11 cellular contexts compared by ENCODE assay signal in genomic region chr1:160540859-160541233, GRCh38. TPM values are rescaled to one million over a fixed set of nuclear protein-coding genes. Genes with fewer than 3 reads are reported as not detected.
DNase-seq lines count a peak whose midpoint lies in the region; ATAC-seq, FAIRE-seq and TF ChIP-seq lines count a peak whose summit lies in the region.
"Had no signal": no experiment of that assay in that cellular context is flagged by ENCODE, and none has a peak within 500 bp of the region (broad histone marks: within the 10 kb centered on the region; RNA-seq: fewer than 3 reads in every experiment).

No MANE protein-coding gene starts in this region.

- no peak for TF ChIP-seq RAD21 in SK-N-SH (IDR thresholded peaks at IDR 0.05; ENCODE audit: low read length)

- TF ChIP-seq CTCF in DOHH2 (IDR thresholded peaks at IDR 0.05; ENCODE audit: low read depth, low read length, poor library complexity, severe bottlenecking) (no peak), Loucy (conservative IDR thresholded peaks at IDR 0.05; ENCODE audit: low read length) (no peak), colonic mucosa (IDR thresholded peaks at IDR 0.05) (no peak), pancreas (IDR thresholded peaks at IDR 0.05) (no peak), lower leg skin (IDR thresholded peaks at IDR 0.05) (no peak), SK-N-SH (IDR thresholded peaks at IDR 0.05) (no peak)

- POLR2A ChIA-PET in SK-N-SH (lab: Yijun Ruan, JAX), result no interaction called here

- DNase-seq in colonic mucosa, result no peak
- DNase-seq in pancreas, result no peak
- DNase-seq in HT-29 (ENCODE audit: low spot score), result no peak
- DNase-seq in lower leg skin (ENCODE audit: low spot score in 2 of 2), result no peak
- no peak for DNase-seq in SK-N-SH
- DNase-seq: nucleus accumbens, PC-9 had no signal

- H3K36me3 ChIP-seq in DOHH2 (ENCODE audit: control insufficient read depth, low read length), result no peaks in the 10 kb centered on the region
- H3K36me3 ChIP-seq in Loucy (ENCODE audit: insufficient read depth, low read length), result no peaks in the 10 kb centered on the region
- H3K36me3 ChIP-seq in colonic mucosa, result no peaks in the 10 kb centered on the region
- H3K36me3 ChIP-seq in pancreas, result no peaks in the 10 kb centered on the region
- no peaks in the 10 kb centered on the region for H3K36me3 ChIP-seq in SK-N-SH (replicated peaks in 1 of 2; ENCODE audit: control insufficient read depth in 1 of 2, insufficient read depth in 2 of 2, low read length in 1 of 2)

- H4K20me1 ChIP-seq in DOHH2 (ENCODE audit: control insufficient read depth, insufficient read depth, low read depth, low read length) (no peaks in the 10 kb centered on the region), Loucy (ENCODE audit: insufficient read depth, low read length, poor library complexity, severe bottlenecking) (no peaks in the 10 kb centered on the region), SK-N-SH (ENCODE audit: insufficient read depth) (no peaks in the 10 kb centered on the region)

- H3K9me2 ChIP-seq in DOHH2 (replicated peaks; ENCODE audit: control insufficient read depth, low read length), result no peaks in the 10 kb centered on the region
- no peaks in the 10 kb centered on the region for H3K9me2 ChIP-seq in Loucy (replicated peaks; ENCODE audit: low read depth, low read length)
- H3K9me2 ChIP-seq in SK-N-SH, result no peaks in the 10 kb centered on the region

- ATAC-seq in pancreas, result no peak

- H3K27ac ChIP-seq in DOHH2 (ENCODE audit: low read depth, low read length) (peak overlapping the region; percentile 60), colonic mucosa (peak overlapping the region; percentile 89), pancreas (peak overlapping the region; percentile 29 to 84 (median 63)), SK-N-SH (ENCODE audit: low read depth in 2 of 2, low read length in 1 of 2) (no peak overlapping the region)
- H3K27ac ChIP-seq: coronary artery, PC-9 had no signal

- H3K79me2 ChIP-seq in DOHH2 (ENCODE audit: control insufficient read depth, low read length) (no peaks in the 10 kb centered on the region), Loucy (ENCODE audit: insufficient read depth, low read length) (no peaks in the 10 kb centered on the region), SK-N-SH (ENCODE audit: insufficient read depth) (no peaks in the 10 kb centered on the region)

- H3K4me2 ChIP-seq in DOHH2 (ENCODE audit: low read length) (peak overlapping the region; percentile 58), Loucy (ENCODE audit: low read depth, low read length, poor library complexity, severe bottlenecking) (peak overlapping the region; percentile 73), SK-N-SH (no peak overlapping the region)
- H3K4me2 ChIP-seq: PC-9 had no signal

- no peak for TF ChIP-seq EP300 in SK-N-SH (IDR thresholded peaks at IDR 0.05; ENCODE audit: borderline replicate concordance in 1 of 2, low read depth in 1 of 2, low read length in 1 of 2)

- H3F3A ChIP-seq in DOHH2 (ENCODE audit: control insufficient read depth, insufficient read depth), result peaks cover 3% of the 10 kb centered on the region; the same call in 1 of the 2 replicates
- peaks cover 26% of the 10 kb centered on the region for H3F3A ChIP-seq in Loucy (ENCODE audit: low read depth)
- no peaks in the 10 kb centered on the region for H3F3A ChIP-seq in SK-N-SH (replicated peaks; ENCODE audit: insufficient read depth)

- FAIRE-seq in pancreas (lab: Jason Lieb, UNC), result no peak

- TF ChIP-seq POLR2A in lower leg skin (IDR thresholded peaks at IDR 0.05), result no peak

- intact Hi-C loops in colonic mucosa (cut with DNase I), result loop anchor here (10.0 kb wide), 1 partner anchor 64 kb away; no protein-coding TSS in a partner anchor
- intact Hi-C loops in pancreas (cut with DNase I), result no loop called here
- intact Hi-C loops in lower leg skin (cut with DNase I; ENCODE audit: low total_unique reads), result no loop called here

- H3K9me3 ChIP-seq in DOHH2 (ENCODE audit: control insufficient read depth, insufficient read depth, low read length), result peaks cover 7% of the 10 kb centered on the region; the same call in 1 of the 2 replicates
- peaks cover 1% of the 10 kb centered on the region; the same call in 1 of the 2 replicates for H3K9me3 ChIP-seq in Loucy (ENCODE audit: insufficient read depth, low read depth, low read length)
- no peaks in the 10 kb centered on the region for H3K9me3 ChIP-seq in colonic mucosa
- no peaks in the 10 kb centered on the region for H3K9me3 ChIP-seq in pancreas
- H3K9me3 ChIP-seq in SK-N-SH, result no peaks in the 10 kb centered on the region

- CTCF ChIA-PET in SK-N-SH (lab: Yijun Ruan, JAX), result no interaction called here

- H2AFZ ChIP-seq in Loucy (ENCODE audit: low read length) (no peak overlapping the region), SK-N-SH (ENCODE audit: low read depth) (no peak overlapping the region)
- H2AFZ ChIP-seq: PC-9 had no signal

- H3K4me3 ChIP-seq in DOHH2 (ENCODE audit: low read length), result peak overlapping the region; percentile 40
- peak overlapping the region; percentile 49 for H3K4me3 ChIP-seq in Loucy (ENCODE audit: low read length, poor library complexity, severe bottlenecking)
- H3K4me3 ChIP-seq in colonic mucosa, result no peak overlapping the region
- H3K4me3 ChIP-seq in pancreas, result no peak overlapping the region
- no peak overlapping the region for H3K4me3 ChIP-seq in lower leg skin (ENCODE audit: low read depth, poor library complexity, severe bottlenecking)
- no peak overlapping the region for H3K4me3 ChIP-seq in SK-N-SH (ENCODE audit: low read depth in 2 of 2, low read length in 1 of 2)
- H3K4me3 ChIP-seq: coronary artery, PC-9 had no signal

- H3K9ac ChIP-seq in Loucy (ENCODE audit: low read depth, low read length, poor library complexity, severe bottlenecking) (peak overlapping the region; percentile 68), colonic mucosa (ENCODE audit: low read depth in 2 of 2, low read length in 2 of 2) (peak overlapping the region in 1 of 2 donors; percentile 66), SK-N-SH (no peak overlapping the region)

- peaks cover 63% of the 10 kb centered on the region for H3K4me1 ChIP-seq in DOHH2 (ENCODE audit: control insufficient read depth, low read length)
- peaks cover 56% of the 10 kb centered on the region for H3K4me1 ChIP-seq in Loucy (ENCODE audit: insufficient read depth, low read length, poor library complexity, severe bottlenecking)
- H3K4me1 ChIP-seq in colonic mucosa, result no peaks in the 10 kb centered on the region
- H3K4me1 ChIP-seq in pancreas, result peaks cover 46 to 60% (median 55%) of the 10 kb centered on the region in 3 donors
- H3K4me1 ChIP-seq in SK-N-SH (ENCODE audit: control insufficient read depth in 1 of 2, insufficient read depth in 2 of 2, low read depth in 1 of 2, low read length in 1 of 2), result no peaks in the 10 kb centered on the region

- H3K27me3 ChIP-seq in DOHH2 (ENCODE audit: control insufficient read depth, low read length) (no peaks in the 10 kb centered on the region), Loucy (ENCODE audit: insufficient read depth, low read length, poor library complexity, severe bottlenecking) (no peaks in the 10 kb centered on the region), colonic mucosa (no peaks in the 10 kb centered on the region), pancreas (no peaks in the 10 kb centered on the region), SK-N-SH (ENCODE audit: insufficient read depth) (no peaks in the 10 kb centered on the region)

TF ChIP-seq in SK-N-SH, 30 proteins besides CTCF, POLR2A, EP300 and RAD21 (continues in another document):
- TF ChIP-seq, protein P1, sequence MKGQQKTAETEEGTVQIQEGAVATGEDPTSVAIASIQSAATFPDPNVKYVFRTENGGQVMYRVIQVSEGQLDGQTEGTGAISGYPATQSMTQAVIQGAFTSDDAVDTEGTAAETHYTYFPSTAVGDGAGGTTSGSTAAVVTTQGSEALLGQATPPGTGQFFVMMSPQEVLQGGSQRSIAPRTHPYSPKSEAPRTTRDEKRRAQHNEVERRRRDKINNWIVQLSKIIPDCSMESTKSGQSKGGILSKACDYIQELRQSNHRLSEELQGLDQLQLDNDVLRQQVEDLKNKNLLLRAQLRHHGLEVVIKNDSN (IDR thresholded peaks at IDR 0.05; ENCODE audit: borderline replicate concordance, low read depth), result no peak
- TF ChIP-seq ELF1 (IDR thresholded peaks at IDR 0.05) (no peak), TEAD4 (IDR thresholded peaks at IDR 0.05; ENCODE audit: borderline replicate concordance, insufficient read depth) (no peak), IRF3 (IDR thresholded peaks at IDR 0.05; ENCODE audit: low read depth, low read length) (no peak), FOXJ3 (CRISPR knock-in tag; IDR thresholded peaks at IDR 0.05) (no peak), TAF1 (IDR thresholded peaks at IDR 0.05; ENCODE audit: borderline replicate concordance, low read depth, low read length) (no peak), TCF12 (IDR thresholded peaks at IDR 0.05) (no peak), FOSL2 (IDR thresholded peaks at IDR 0.05; ENCODE audit: borderline replicate concordance, low read depth) (no peak), RXRA (IDR thresholded peaks at IDR 0.05; ENCODE audit: borderline replicate concordance, low read depth) (no peak), SIN3A (IDR thresholded peaks at IDR 0.05; ENCODE audit: borderline replicate concordance, low read depth, low read length) (no peak), RFX5 (IDR thresholded peaks at IDR 0.05; ENCODE audit: low read length) (no peak)

RNA-seq across cellular contexts. Expression of gene SLAMF6, which starts 17.8 kb away (rescaled TPM):
- 1 to 10 TPM; 1.1 to 1.4 TPM for total RNA-seq in colonic mucosa
- total RNA-seq in pancreas, result under 1 TPM; 0.04 to 0.81 (median 0.26) TPM
- under 1 TPM; 0.07 to 0.11 TPM for polyA plus RNA-seq in pancreas
- not detected in 2 replicates for total RNA-seq in HT-29 (2014; rRNA removed; shearing (Covaris generic))
- total RNA-seq in lower leg skin, result 1 to 10 TPM in 2 of 4 donors, under 1 TPM in 2; 0.23 to 2.7 (median 1.1) TPM
- not detected in 2 replicates for polyA plus RNA-seq in SK-N-SH (2012; rRNA removed)
- not detected in 2 replicates for polyA plus RNA-seq in SK-N-SH (2012; cell fraction: cytosol; rRNA removed)
- polyA plus RNA-seq in SK-N-SH (2012; cell fraction: nucleus; rRNA removed), result not detected in 2 replicates
- total RNA-seq: LHCN-M2, PC-9 had no signal

RNA-seq across cellular contexts. Expression of gene CD84, which starts 38.5 kb away (rescaled TPM):
- total RNA-seq in colonic mucosa, result 1 to 10 TPM; 1.3 to 3.0 TPM
- 10 to 100 TPM in 1 of 6 donors, 1 to 10 TPM in 5; 2.3 to 13.2 (median 3.7) TPM for total RNA-seq in pancreas
- under 1 TPM; 0.16 to 0.57 TPM for polyA plus RNA-seq in pancreas
- not detected in 2 replicates for total RNA-seq in HT-29 (2014; rRNA removed; shearing (Covaris generic))
- 1 to 10 TPM; 1.7 to 3.9 (median 2.0) TPM for total RNA-seq in lower leg skin
- polyA plus RNA-seq in SK-N-SH (2012; rRNA removed), result not detected in 2 replicates
- polyA plus RNA-seq in SK-N-SH (2012; cell fraction: cytosol; rRNA removed), result not detected in 2 replicates
- polyA plus RNA-seq in SK-N-SH (2012; cell fraction: nucleus; rRNA removed), result not detected in 2 replicates
- total RNA-seq: LHCN-M2, PC-9 had no signal

Comparison
In these comparisons a context has a peak if more than half of its experiments do, and no peak if none do; other contexts are left out.
1. H3K27ac ChIP-seq: peak in DOHH2 (single experiment), colonic mucosa (single experiment) and pancreas (4 of 4); none in SK-N-SH (0 of 2).
2. H3K4me3 ChIP-seq: peak in DOHH2 (single experiment) and Loucy (single experiment); none in colonic mucosa (single experiment), pancreas (0 of 4), lower leg skin (single experiment) and SK-N-SH (0 of 2).